In genomic region chr1:13245841-13246553, GRCh38 we compare ENCODE assay signal across 18 cellular contexts. TPM values are rescaled to one million over a fixed set of nuclear protein-coding genes. Genes with fewer than 3 reads are reported as not detected.
"Had no signal": no experiment of that assay in that cellular context is flagged by ENCODE, and none has a peak within 500 bp of the region (broad histone marks: within the 10 kb centered on the region; RNA-seq: fewer than 3 reads in every experiment).

No MANE protein-coding gene starts in this region.

RNA-seq across cellular contexts. Expression of gene PRAMEF5, which starts 8.0 kb away (rescaled TPM):
- total RNA-seq: activated B cell treated with CpG ODN at 0.5 μM for 24 hours; activated CD4-positive, alpha-beta memory T cell treated with anti-CD3 and anti-CD28 coated beads, Interleukin-2, amount 10 ng/mL, durations not matched to agents 7 days and 5 days; activated CD4-positive, alpha-beta T cell treated with anti-CD3 and anti-CD28 coated beads, Interleukin-2, amount 10 ng/mL, durations not matched to agents 7 days and 5 days; activated CD8-positive, alpha-beta memory T cell treated with anti-CD3 and anti-CD28 coated beads, Interleukin-2, amount 10 ng/mL, durations not matched to agents 7 days and 5 days; activated CD8-positive, alpha-beta T cell treated with anti-CD3 and anti-CD28 coated beads, Interleukin-2, amount 10 ng/mL, durations not matched to agents 7 days and 5 days; activated naive CD4-positive, alpha-beta T cell treated with anti-CD3 and anti-CD28 coated beads for 36 hours; activated naive CD4-positive, alpha-beta T cell treated with anti-CD3 and anti-CD28 coated beads, Interleukin-2, amount 50 U/mL, for 72 hours; activated naive CD8-positive, alpha-beta T cell treated with anti-CD3 and anti-CD28 coated beads for 36 hours; activated T-helper 2 cell treated with anti-CD3 and anti-CD28 coated beads, Interferon-gamma antibody, Interleukin-2, Interleukin-4, amounts not matched to agents 10 μg/mL and 5 μg/mL and 100 μg/mL, durations not matched to agents 14 hours and 24 hours and 36 hours; adrenal gland; aorta; astrocyte; body of pancreas; breast epithelium; T-cell; T-helper 1 cell treated with Interleukin-12 subunit alpha and Interleukin-12 subunit beta and Interleukin-4 antibody, amounts not matched to agents 30 ng/mL and 1 ng/mL, for 36 hours; T-helper 17 cell; T-helper 2 cell treated with Interferon-gamma antibody and Interleukin-4, amounts not matched to agents 100 ng/mL and 5 ng/mL, for 36 hours had no signal

RNA-seq across cellular contexts. Expression of gene PRAMEF18, which starts 20.0 kb away (rescaled TPM):
- total RNA-seq: activated B cell treated with CpG ODN at 0.5 μM for 24 hours; activated CD4-positive, alpha-beta memory T cell treated with anti-CD3 and anti-CD28 coated beads, Interleukin-2, amount 10 ng/mL, durations not matched to agents 7 days and 5 days; activated CD4-positive, alpha-beta T cell treated with anti-CD3 and anti-CD28 coated beads, Interleukin-2, amount 10 ng/mL, durations not matched to agents 7 days and 5 days; activated CD8-positive, alpha-beta memory T cell treated with anti-CD3 and anti-CD28 coated beads, Interleukin-2, amount 10 ng/mL, durations not matched to agents 7 days and 5 days; activated CD8-positive, alpha-beta T cell treated with anti-CD3 and anti-CD28 coated beads, Interleukin-2, amount 10 ng/mL, durations not matched to agents 7 days and 5 days; activated naive CD4-positive, alpha-beta T cell treated with anti-CD3 and anti-CD28 coated beads for 36 hours; activated naive CD4-positive, alpha-beta T cell treated with anti-CD3 and anti-CD28 coated beads, Interleukin-2, amount 50 U/mL, for 72 hours; activated naive CD8-positive, alpha-beta T cell treated with anti-CD3 and anti-CD28 coated beads for 36 hours; activated T-helper 2 cell treated with anti-CD3 and anti-CD28 coated beads, Interferon-gamma antibody, Interleukin-2, Interleukin-4, amounts not matched to agents 10 μg/mL and 5 μg/mL and 100 μg/mL, durations not matched to agents 14 hours and 24 hours and 36 hours; adrenal gland; aorta; astrocyte; body of pancreas; breast epithelium; T-cell; T-helper 1 cell treated with Interleukin-12 subunit alpha and Interleukin-12 subunit beta and Interleukin-4 antibody, amounts not matched to agents 30 ng/mL and 1 ng/mL, for 36 hours; T-helper 17 cell; T-helper 2 cell treated with Interferon-gamma antibody and Interleukin-4, amounts not matched to agents 100 ng/mL and 5 ng/mL, for 36 hours had no signal

RNA-seq across cellular contexts. Expression of gene PRAMEF8, which starts 38.9 kb away (rescaled TPM):
- total RNA-seq: activated B cell treated with CpG ODN at 0.5 μM for 24 hours; activated CD4-positive, alpha-beta memory T cell treated with anti-CD3 and anti-CD28 coated beads, Interleukin-2, amount 10 ng/mL, durations not matched to agents 7 days and 5 days; activated CD4-positive, alpha-beta T cell treated with anti-CD3 and anti-CD28 coated beads, Interleukin-2, amount 10 ng/mL, durations not matched to agents 7 days and 5 days; activated CD8-positive, alpha-beta memory T cell treated with anti-CD3 and anti-CD28 coated beads, Interleukin-2, amount 10 ng/mL, durations not matched to agents 7 days and 5 days; activated CD8-positive, alpha-beta T cell treated with anti-CD3 and anti-CD28 coated beads, Interleukin-2, amount 10 ng/mL, durations not matched to agents 7 days and 5 days; activated naive CD4-positive, alpha-beta T cell treated with anti-CD3 and anti-CD28 coated beads for 36 hours; activated naive CD4-positive, alpha-beta T cell treated with anti-CD3 and anti-CD28 coated beads, Interleukin-2, amount 50 U/mL, for 72 hours; activated naive CD8-positive, alpha-beta T cell treated with anti-CD3 and anti-CD28 coated beads for 36 hours; activated T-helper 2 cell treated with anti-CD3 and anti-CD28 coated beads, Interferon-gamma antibody, Interleukin-2, Interleukin-4, amounts not matched to agents 10 μg/mL and 5 μg/mL and 100 μg/mL, durations not matched to agents 14 hours and 24 hours and 36 hours; adrenal gland; aorta; body of pancreas; breast epithelium; T-cell; T-helper 1 cell treated with Interleukin-12 subunit alpha and Interleukin-12 subunit beta and Interleukin-4 antibody, amounts not matched to agents 30 ng/mL and 1 ng/mL, for 36 hours; T-helper 17 cell; T-helper 2 cell treated with Interferon-gamma antibody and Interleukin-4, amounts not matched to agents 100 ng/mL and 5 ng/mL, for 36 hours had no signal

RNA-seq across cellular contexts. Expression of gene PRAMEF13, which starts 44.8 kb away (rescaled TPM):
- total RNA-seq: activated B cell treated with CpG ODN at 0.5 μM for 24 hours; activated CD4-positive, alpha-beta memory T cell treated with anti-CD3 and anti-CD28 coated beads, Interleukin-2, amount 10 ng/mL, durations not matched to agents 7 days and 5 days; activated CD4-positive, alpha-beta T cell treated with anti-CD3 and anti-CD28 coated beads, Interleukin-2, amount 10 ng/mL, durations not matched to agents 7 days and 5 days; activated CD8-positive, alpha-beta memory T cell treated with anti-CD3 and anti-CD28 coated beads, Interleukin-2, amount 10 ng/mL, durations not matched to agents 7 days and 5 days; activated CD8-positive, alpha-beta T cell treated with anti-CD3 and anti-CD28 coated beads, Interleukin-2, amount 10 ng/mL, durations not matched to agents 7 days and 5 days; activated naive CD4-positive, alpha-beta T cell treated with anti-CD3 and anti-CD28 coated beads for 36 hours; activated naive CD4-positive, alpha-beta T cell treated with anti-CD3 and anti-CD28 coated beads, Interleukin-2, amount 50 U/mL, for 72 hours; activated naive CD8-positive, alpha-beta T cell treated with anti-CD3 and anti-CD28 coated beads for 36 hours; activated T-helper 2 cell treated with anti-CD3 and anti-CD28 coated beads, Interferon-gamma antibody, Interleukin-2, Interleukin-4, amounts not matched to agents 10 μg/mL and 5 μg/mL and 100 μg/mL, durations not matched to agents 14 hours and 24 hours and 36 hours; adrenal gland; aorta; astrocyte; body of pancreas; breast epithelium; T-cell; T-helper 1 cell treated with Interleukin-12 subunit alpha and Interleukin-12 subunit beta and Interleukin-4 antibody, amounts not matched to agents 30 ng/mL and 1 ng/mL, for 36 hours; T-helper 17 cell; T-helper 2 cell treated with Interferon-gamma antibody and Interleukin-4, amounts not matched to agents 100 ng/mL and 5 ng/mL, for 36 hours had no signal

RNA-seq across cellular contexts. Expression of gene PRAMEF33, which starts 57.3 kb away (rescaled TPM):
- total RNA-seq: activated B cell treated with CpG ODN at 0.5 μM for 24 hours; activated CD4-positive, alpha-beta memory T cell treated with anti-CD3 and anti-CD28 coated beads, Interleukin-2, amount 10 ng/mL, durations not matched to agents 7 days and 5 days; activated CD4-positive, alpha-beta T cell treated with anti-CD3 and anti-CD28 coated beads, Interleukin-2, amount 10 ng/mL, durations not matched to agents 7 days and 5 days; activated CD8-positive, alpha-beta memory T cell treated with anti-CD3 and anti-CD28 coated beads, Interleukin-2, amount 10 ng/mL, durations not matched to agents 7 days and 5 days; activated CD8-positive, alpha-beta T cell treated with anti-CD3 and anti-CD28 coated beads, Interleukin-2, amount 10 ng/mL, durations not matched to agents 7 days and 5 days; activated naive CD4-positive, alpha-beta T cell treated with anti-CD3 and anti-CD28 coated beads for 36 hours; activated naive CD4-positive, alpha-beta T cell treated with anti-CD3 and anti-CD28 coated beads, Interleukin-2, amount 50 U/mL, for 72 hours; activated naive CD8-positive, alpha-beta T cell treated with anti-CD3 and anti-CD28 coated beads for 36 hours; activated T-helper 2 cell treated with anti-CD3 and anti-CD28 coated beads, Interferon-gamma antibody, Interleukin-2, Interleukin-4, amounts not matched to agents 10 μg/mL and 5 μg/mL and 100 μg/mL, durations not matched to agents 14 hours and 24 hours and 36 hours; adrenal gland; aorta; astrocyte; body of pancreas; breast epithelium; T-cell; T-helper 1 cell treated with Interleukin-12 subunit alpha and Interleukin-12 subunit beta and Interleukin-4 antibody, amounts not matched to agents 30 ng/mL and 1 ng/mL, for 36 hours; T-helper 17 cell; T-helper 2 cell treated with Interferon-gamma antibody and Interleukin-4, amounts not matched to agents 100 ng/mL and 5 ng/mL, for 36 hours had no signal
